In the genomic region with DNA sequence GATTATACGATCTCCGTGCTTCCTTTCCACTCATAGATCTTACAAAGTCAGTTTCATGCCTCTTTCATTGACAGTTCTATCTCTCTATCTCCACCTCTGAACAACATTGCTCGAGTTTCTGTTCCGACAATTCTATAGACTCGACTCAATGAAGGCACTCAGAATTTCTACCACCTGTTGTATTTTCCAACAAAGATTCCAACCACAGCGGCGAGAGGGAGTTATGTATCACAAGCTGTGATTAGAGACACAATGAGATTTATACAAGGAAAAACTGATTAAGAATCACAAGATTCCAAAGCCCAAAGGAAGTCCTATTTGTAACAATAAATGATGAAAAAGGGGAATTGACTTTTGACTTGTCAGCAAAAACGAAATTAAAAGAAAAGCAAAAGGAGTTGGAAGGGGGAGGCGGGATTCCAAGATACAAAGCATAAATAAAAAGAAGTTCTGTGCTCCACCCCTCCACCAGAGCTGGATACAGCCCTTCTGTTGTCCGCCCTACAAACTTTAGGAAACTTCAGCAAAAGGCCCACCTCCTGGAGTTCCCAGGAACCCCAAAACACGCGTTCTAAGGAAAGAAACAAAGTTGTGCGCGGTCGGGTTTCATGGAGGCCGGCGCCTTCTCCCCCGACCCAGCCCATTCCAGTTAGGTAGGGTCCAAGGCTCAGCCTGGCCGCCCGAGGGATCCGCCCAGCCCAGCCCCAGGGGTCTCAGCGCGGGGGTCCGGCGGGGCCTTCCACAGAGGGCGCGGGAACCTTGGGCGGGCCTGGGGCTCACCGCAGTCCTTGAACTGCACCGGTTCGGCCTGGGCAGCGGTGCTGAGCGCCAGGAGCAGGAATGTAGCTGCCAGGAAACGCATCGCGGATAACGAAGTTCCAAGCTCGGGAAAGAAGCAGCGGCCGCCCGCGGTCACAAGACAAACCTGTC, we compare ENCODE assay signal across 8 cellular contexts. TPM values are rescaled to one million over a fixed set of nuclear protein-coding genes. Genes with fewer than 3 reads are reported as not detected.
A peak's percentile ranks its signal among the peaks of the same experiment; 100 is the strongest.
DNase-seq lines count a peak whose midpoint lies in the region; ATAC-seq and TF ChIP-seq lines count a peak whose summit lies in the region.

TSS of gene NPC2 (minus strand) at position 893 of the 930 bp plus-strand sequence. CDS start at position 862, 31 bp downstream.

- H3K9me3 ChIP-seq in HCT116 (ENCODE audit: control insufficient read depth in 1 of 2, insufficient read depth in 1 of 2, low read depth in 1 of 2, low read length in 2 of 2) (no peaks in the 10 kb centered on the region), OCI-LY7 (ENCODE audit: low read length) (no peaks in the 10 kb centered on the region), muscle layer of duodenum (ENCODE audit: control insufficient read depth in 1 of 2, low read length in 2 of 2) (no peaks in the 10 kb centered on the region)

- ATAC-seq in HCT116: peak; percentile 13

- BruUV-seq in HCT116 (replicated peaks; lab: Mats Ljungman, UMichigan) (TSS peak; percentile 67), OCI-LY7 (replicated peaks; lab: Mats Ljungman, UMichigan) (no TSS peak)

- peak within 1 kb of the TSS; percentile 78 for H3K4me3 ChIP-seq in GM12865 (ENCODE audit: low read depth, low read length)
- H3K4me3 ChIP-seq in HCT116 (replicated peaks in 1 of 2; ENCODE audit: low read depth in 1 of 2, low read length in 2 of 2): peak within 1 kb of the TSS; percentile 86 to 94
- peak within 1 kb of the TSS; percentile 89 for H3K4me3 ChIP-seq in OCI-LY7 (ENCODE audit: low read depth, low read length, poor library complexity, severe bottlenecking)
- peak within 1 kb of the TSS; percentile 84 to 91 for H3K4me3 ChIP-seq in muscle layer of duodenum (ENCODE audit: low read depth in 1 of 2, low read length in 2 of 2)

- H2AFZ ChIP-seq in HCT116 (ENCODE audit: low read depth, low read length, poor library complexity, severe bottlenecking) (peak within 1 kb of the TSS; percentile 65), OCI-LY7 (ENCODE audit: low read length) (peak within 1 kb of the TSS; percentile 84)

- no peak for TF ChIP-seq CTCF in GM12865 (IDR thresholded peaks at IDR 0.05; ENCODE audit: insufficient read depth, low read depth, low read length, missing control alignments)
- TF ChIP-seq CTCF in HCT116 (IDR thresholded peaks at IDR 0.05 in 2 of 3, conservative IDR thresholded peaks at IDR 0.05 in 1 of 3; ENCODE audit: borderline replicate concordance in 1 of 3, insufficient read depth in 1 of 3, low read depth in 2 of 3, low read length in 2 of 3): no peak
- no peak for TF ChIP-seq CTCF in OCI-LY7 (conservative IDR thresholded peaks at IDR 0.05; ENCODE audit: low read length)

- H3K9ac ChIP-seq in HCT116 (ENCODE audit: low read length): peak within 1 kb of the TSS; percentile 87

- TF ChIP-seq POLR2A in HCT116 (IDR thresholded peaks at IDR 0.05; ENCODE audit: borderline replicate concordance, extremely low read depth, insufficient read depth, insufficient read length): no peak

- H3K4me2 ChIP-seq in HCT116 (ENCODE audit: low read length) (peak within 1 kb of the TSS; percentile 97), OCI-LY7 (ENCODE audit: low read length) (peak within 1 kb of the TSS; percentile 97)

- no peaks in the 10 kb centered on the region for H3K27me3 ChIP-seq in HCT116 (ENCODE audit: insufficient read depth, low read length)
- H3K27me3 ChIP-seq in muscle layer of duodenum (ENCODE audit: low read depth, low read length): no peaks in the 10 kb centered on the region

- H3K4me1 ChIP-seq in HCT116 (ENCODE audit: control insufficient read depth in 1 of 2, insufficient read depth in 2 of 2, low read length in 2 of 2) (peaks cover 47 to 60% of the 10 kb centered on the region in 2 experiments), OCI-LY7 (ENCODE audit: insufficient read depth, low read length, poor library complexity, severe bottlenecking) (peaks cover 43% of the 10 kb centered on the region), muscle layer of duodenum (ENCODE audit: control insufficient read depth in 1 of 2, insufficient read depth in 2 of 2, low read length in 2 of 2) (peaks cover 8 to 28% of the 10 kb centered on the region in 2 donors)

- TF ChIP-seq RAD21 in HCT116 (IDR thresholded peaks at IDR 0.05; ENCODE audit: low read depth): no peak

- CTCF ChIA-PET in HCT116 (lab: Charles Lee): interaction anchor here (0.9 to 2.2 kb wide), 8 partner anchors 10 to 312 kb away, joined by 3 to 11 read pairs (median 8); no protein-coding TSS in a partner anchor
- CTCF ChIA-PET in OCI-LY7 (lab: Charles Lee; ENCODE audit: unreplicated experiment): no interaction called here

- H4K20me1 ChIP-seq in HCT116 (ENCODE audit: insufficient read depth): no peaks in the 10 kb centered on the region
- H4K20me1 ChIP-seq in OCI-LY7 (ENCODE audit: insufficient read depth, low read length): no peaks in the 10 kb centered on the region

- in situ Hi-C loops in endometrial microvascular endothelial cells (cut with HindIII; ENCODE audit: inconsistent ontology term, low pct_unique_long_range_greater_than_20kb, low sequenced_read_pairs): no loop called here

- H3K27ac ChIP-seq in HCT116 (ENCODE audit: low read depth, low read length) (peak within 1 kb of the TSS; percentile 78), OCI-LY7 (ENCODE audit: low read depth, low read length, poor library complexity, severe bottlenecking) (peak within 1 kb of the TSS; percentile 36), muscle layer of duodenum (ENCODE audit: low read length) (peak within 1 kb of the TSS; percentile 78)

- H3K36me3 ChIP-seq in HCT116 (ENCODE audit: control insufficient read depth in 1 of 2, insufficient read depth in 2 of 2, low read length in 2 of 2) (no peaks in the 10 kb centered on the region), OCI-LY7 (ENCODE audit: insufficient read depth, low read length) (peaks cover 14% of the 10 kb centered on the region; the same call in 1 of the 2 replicates), muscle layer of duodenum (ENCODE audit: control insufficient read depth in 1 of 2, insufficient read depth in 2 of 2, low read length in 2 of 2) (peaks cover 0 to 10% of the 10 kb centered on the region in 2 donors)

- peaks cover 9% of the 10 kb centered on the region for H3K79me2 ChIP-seq in HCT116 (ENCODE audit: insufficient read depth, low read length)
- peaks cover 10% of the 10 kb centered on the region; the same call in 1 of the 2 replicates for H3K79me2 ChIP-seq in OCI-LY7 (ENCODE audit: insufficient read depth, low read depth, low read length)

- RAD21 ChIA-PET in HCT116 (lab: Charles Lee; ENCODE audit: low non-redundant PET in 1 of 2, low total read pairs in 2 of 2, uncharacterized antibody in 2 of 2, unreplicated experiment in 2 of 2): no interaction called here

- DNase-seq in GM12865 (ENCODE audit: low read depth) (no peak), HCT116 (ENCODE audit: low read depth, low spot score) (no peak), OCI-LY7 (ENCODE audit: low spot score) (no peak), HK-2 (ENCODE audit: unreplicated experiment) (no peak), putamen (ENCODE audit: low spot score) (no peak), T-helper 9 cell (no peak)

- intact Hi-C loops in HCT116 (cut with micrococcal nuclease): no loop called here
- intact Hi-C loops in OCI-LY7 (cut with micrococcal nuclease; ENCODE audit: unreplicated experiment): loop anchor here (1.0 to 10.0 kb wide), 3 partner anchors 92 to 168 kb away; no protein-coding TSS in a partner anchor

- no peaks in the 10 kb centered on the region for H3K9me2 ChIP-seq in HCT116 (ENCODE audit: insufficient read depth)
- H3K9me2 ChIP-seq in OCI-LY7 (ENCODE audit: insufficient read depth, low read length): no peaks in the 10 kb centered on the region

- POLR2A ChIA-PET in HCT116 (lab: Charles Lee) (interaction anchor here (1.0 to 1.3 kb wide), 2 partner anchors 73 to 124 kb away, joined by 3 to 4 read pairs; no protein-coding TSS in a partner anchor), OCI-LY7 (lab: Charles Lee) (interaction anchor here (0.6 to 1.7 kb wide), 4 partner anchors 9 to 319 kb away, joined by 3 to 7 read pairs (median 4); no protein-coding TSS in a partner anchor)

TF ChIP-seq in HCT116, 20 proteins besides CTCF, POLR2A, EP300 and RAD21:
- TF ChIP-seq YY1 (IDR thresholded peaks at IDR 0.05; ENCODE audit: extremely low read depth, insufficient replicate concordance, low read depth, low read length): no peak
- no peak for TF ChIP-seq SRF (IDR thresholded peaks at IDR 0.05; ENCODE audit: low read depth)
- 0 out of 2 replicates have a peak, but pooled peaks have one; percentile 29 for TF ChIP-seq POLR2AphosphoS5 (IDR thresholded peaks at IDR 0.05; ENCODE audit: low read depth, low read length)
- TF ChIP-seq ZBTB33 (IDR thresholded peaks at IDR 0.05; ENCODE audit: extremely low read depth, insufficient replicate concordance, low read length): no peak

RNA-seq across cellular contexts. Expression of gene NPC2, which starts in this region (rescaled TPM):
- total RNA-seq in HCT116 (2021; ENCODE audit: unreplicated experiment) (105 TPM), OCI-LY7 (2022) (37.8 and 42.1 TPM in 2 replicates), endometrial microvascular endothelial cells (ENCODE audit: inconsistent ontology term) (942 TPM)
- 191 and 211 TPM in 2 replicates for polyA plus RNA-seq in HCT116 (2012)
- 52.4 and 80.8 TPM in 2 replicates for total RNA-seq in OCI-LY7 (2014; rRNA removed; shearing (Covaris generic))
